Comparison of ENCODE assay signal across 14 cellular contexts in the genomic region with DNA sequence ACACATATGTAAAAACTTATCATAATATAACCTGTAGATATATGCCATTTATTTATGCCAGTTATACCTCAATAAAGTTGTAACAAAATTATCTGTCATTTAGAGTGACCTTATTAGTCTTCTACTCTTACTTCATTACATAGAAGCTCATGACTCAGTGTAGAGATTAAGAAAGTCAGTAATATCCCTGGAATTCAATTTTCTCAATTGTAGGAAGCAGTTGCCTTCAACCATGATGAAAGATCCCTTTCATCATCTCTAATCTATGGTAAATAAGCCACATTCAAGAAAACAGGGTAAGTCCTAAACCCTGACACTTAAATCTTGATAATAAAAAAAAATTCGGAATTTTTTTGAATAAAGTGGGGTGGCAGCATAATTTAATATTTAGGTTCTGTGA.
"Had no signal": no experiment of that assay in that cellular context is flagged by ENCODE, and none has a peak within 500 bp of the region (broad histone marks: within the 10 kb centered on the region; RNA-seq: fewer than 3 reads in every experiment).

No MANE protein-coding gene starts in this region.

- DNase-seq: activated CD4-positive, alpha-beta T cell treated with anti-CD3 and anti-CD28 coated beads for 36 hours; activated CD4-positive, alpha-beta T cell treated with anti-CD3 and anti-CD28 coated beads, Interleukin-2, amount 50 U/mL, for 48 hours; activated gamma-delta T cell treated with Interleukin-2 at 50 U/mL for 16 hours; amniotic stem cell; caudate nucleus; endodermal cell; erythroblast; sigmoid colon; spleen; stimulated activated naive CD4-positive, alpha-beta T cell had no signal

- H3K36me3 ChIP-seq: sigmoid colon, spleen had no signal

- H3K27ac ChIP-seq: sigmoid colon, spleen had no signal

- ATAC-seq: activated CD4-positive, alpha-beta T cell treated with anti-CD3 and anti-CD28 coated beads for 36 hours; left lobe of liver; natural killer cell treated with Interleukin-12 subunit alpha and Interleukin-12 subunit beta and Interleukin-15 and Interleukin-18, amount 100 ng/mL, for 72 hours; WTC11 had no signal

- H3K27me3 ChIP-seq: sigmoid colon, spleen had no signal

- H3K4me3 ChIP-seq: lung, sigmoid colon, spleen had no signal

- H3K4me1 ChIP-seq: sigmoid colon, spleen had no signal
